ENCODE assay signal across 8 cellular contexts in the genomic region with DNA sequence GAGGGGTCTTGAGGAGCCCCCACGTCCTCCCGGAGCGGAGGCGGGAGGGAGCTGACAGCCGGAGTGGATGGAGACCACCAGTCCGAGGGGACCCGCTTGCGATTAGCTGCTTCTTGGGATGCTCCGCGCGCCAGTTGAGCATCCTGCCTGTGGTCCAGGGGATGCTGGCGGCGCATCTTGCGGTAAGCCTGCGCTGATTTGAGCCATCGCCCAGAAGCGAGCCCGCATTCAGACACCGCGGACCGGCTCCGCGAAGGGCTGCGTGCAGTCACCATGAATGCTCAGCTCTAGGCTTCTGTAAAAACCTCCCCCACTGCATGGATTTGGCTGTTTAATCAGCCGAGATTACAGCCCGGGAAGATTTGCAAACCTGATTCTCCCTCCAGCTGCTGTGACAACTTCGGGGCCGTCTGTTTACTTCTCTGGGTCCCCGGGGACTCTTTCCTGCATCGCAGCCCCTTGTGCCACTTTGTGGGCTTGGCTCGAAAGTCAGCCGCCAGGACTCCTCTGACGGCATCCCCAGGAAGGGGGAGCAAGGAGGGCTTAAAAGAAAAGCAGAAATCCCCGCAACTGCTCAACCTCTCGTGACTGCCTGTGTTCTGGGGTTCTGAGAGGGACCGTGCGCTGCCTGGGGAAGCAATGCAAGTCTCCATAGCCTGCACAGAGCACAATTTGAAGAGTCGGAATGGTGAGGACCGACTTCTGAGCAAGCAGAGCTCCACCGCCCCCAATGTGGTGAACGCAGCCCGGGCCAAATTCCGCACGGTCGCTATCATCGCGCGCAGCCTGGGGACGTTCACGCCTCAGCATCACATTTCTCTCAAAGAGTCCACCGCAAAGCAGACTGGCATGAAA.
DNase-seq lines count a peak whose midpoint lies in the region; ATAC-seq and TF ChIP-seq lines count a peak whose summit lies in the region.

No MANE protein-coding gene starts in this region.

- H3K4me2 ChIP-seq in OCI-LY7 (ENCODE audit: low read length) = no peak overlapping the region

- 9% methylated on average over 21 of the region's 51 CpGs for WGBS in right lobe of liver (ENCODE audit: insufficient coverage, low coverage, low lambda C conversion rate, missing lambda C conversion rate)

- TF ChIP-seq CTCF in right lobe of liver (IDR thresholded peaks at IDR 0.05) (no peak), tibial artery (IDR thresholded peaks at IDR 0.05) (no peak), OCI-LY7 (conservative IDR thresholded peaks at IDR 0.05; ENCODE audit: low read length) (no peak)

- peak; percentile 22 to 50 (median 38) for ATAC-seq in right lobe of liver
- no peak for ATAC-seq in GM19023 (IDR thresholded peaks at IDR 0.05; ENCODE audit: unreplicated experiment)

- H2AFZ ChIP-seq in OCI-LY7 (ENCODE audit: low read length) = no peak overlapping the region

- no peaks in the 10 kb centered on the region for H3K9me2 ChIP-seq in OCI-LY7 (ENCODE audit: insufficient read depth, low read length)

- no peaks in the 10 kb centered on the region for H4K20me1 ChIP-seq in OCI-LY7 (ENCODE audit: insufficient read depth, low read length)

- peak; percentile 22 for DNase-seq in ELF-1 (ENCODE audit: low read depth, low spot score)
- DNase-seq in NCI-H1105 treated with DMSO at 0.1 percent for 48 hours (lab: John Stamatoyannopoulos, UW) = peak; percentile 58
- DNase-seq in cerebellar cortex (ENCODE audit: low spot score) = peak; percentile 69
- DNase-seq in right lobe of liver = no peak
- peak in 1 of 2 donors; percentile 33 for DNase-seq in tibial artery
- DNase-seq in T-helper 1 cell = no peak
- no peak for DNase-seq in OCI-LY7 (ENCODE audit: low spot score)

- H3K79me2 ChIP-seq in OCI-LY7 (ENCODE audit: insufficient read depth, low read depth, low read length) = no peaks in the 10 kb centered on the region

- no peak for TF ChIP-seq POLR2A in right lobe of liver (IDR thresholded peaks at IDR 0.05)

- POLR2A ChIA-PET in OCI-LY7 (lab: Charles Lee) = interaction anchor here (0.6 kb wide), 1 partner anchor 82 kb away, joined by 3 read pairs; no protein-coding TSS in a partner anchor

- intact Hi-C loops in right lobe of liver (cut with DNase I) = no loop called here
- intact Hi-C loops in tibial artery (cut with DNase I; ENCODE audit: low total_unique reads) = no loop called here
- intact Hi-C loops in OCI-LY7 (cut with micrococcal nuclease; ENCODE audit: unreplicated experiment) = no loop called here

- H3K4me3 ChIP-seq in right lobe of liver (peak overlapping the region in 1 of 3 donors; percentile 7), tibial artery (peak overlapping the region; percentile 40 to 52), OCI-LY7 (ENCODE audit: low read depth, low read length, poor library complexity, severe bottlenecking) (no peak overlapping the region)

- CTCF ChIA-PET in OCI-LY7 (lab: Charles Lee; ENCODE audit: unreplicated experiment) = no interaction called here

- H3K27ac ChIP-seq in right lobe of liver (no peak overlapping the region), tibial artery (no peak overlapping the region), OCI-LY7 (ENCODE audit: low read depth, low read length, poor library complexity, severe bottlenecking) (no peak overlapping the region)

- no TSS peak for BruUV-seq in OCI-LY7 (replicated peaks; lab: Mats Ljungman, UMichigan)

- peaks cover 0 to 14% of the 10 kb centered on the region in 2 donors for H3K27me3 ChIP-seq in right lobe of liver
- no peaks in the 10 kb centered on the region for H3K27me3 ChIP-seq in tibial artery

- H3K36me3 ChIP-seq in right lobe of liver (no peaks in the 10 kb centered on the region), tibial artery (no peaks in the 10 kb centered on the region), OCI-LY7 (ENCODE audit: insufficient read depth, low read length) (no peaks in the 10 kb centered on the region)

- H3K9me3 ChIP-seq in right lobe of liver (no peaks in the 10 kb centered on the region), tibial artery (no peaks in the 10 kb centered on the region), OCI-LY7 (ENCODE audit: low read length) (no peaks in the 10 kb centered on the region)

- H3K4me1 ChIP-seq in right lobe of liver (no peaks in the 10 kb centered on the region), tibial artery (peaks cover 0 to 42% (median 21%) of the 10 kb centered on the region in 4 donors), OCI-LY7 (ENCODE audit: insufficient read depth, low read length, poor library complexity, severe bottlenecking) (no peaks in the 10 kb centered on the region)

Comparison
In these comparisons a context has a peak if more than half of its experiments do, and no peak if none do; other contexts are left out.
1. DNase-seq: peak in ELF-1 (single experiment), NCI-H1105 treated with DMSO at 0.1 percent for 48 hours (single experiment) and cerebellar cortex (single experiment); none in right lobe of liver (0 of 3), T-helper 1 cell (0 of 5) and OCI-LY7 (single experiment).